Comparison of ENCODE assay signal across 16 cellular contexts in the genomic region with DNA sequence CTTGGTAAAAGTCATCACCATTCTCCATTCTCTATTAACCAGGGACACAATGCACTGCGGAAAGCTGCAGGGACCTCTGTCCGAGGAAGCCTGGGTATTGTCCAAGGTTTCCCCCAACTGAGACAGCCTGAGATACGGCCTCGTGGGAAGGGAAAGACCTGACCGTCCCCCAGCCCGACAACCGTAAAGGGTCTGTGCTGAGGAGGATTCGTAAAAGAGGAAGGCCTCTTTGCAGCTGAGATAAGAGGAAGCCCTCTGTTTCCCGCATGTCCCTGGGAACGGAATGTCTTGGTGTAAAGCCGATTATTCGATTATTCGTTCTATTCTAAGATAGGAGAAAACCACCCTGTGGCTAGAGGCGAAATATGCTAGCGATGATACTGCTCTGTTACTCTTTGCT. TPM values are rescaled to one million over a fixed set of nuclear protein-coding genes. Genes with fewer than 3 reads are reported as not detected.
DNase-seq lines count a peak whose midpoint lies in the region; ATAC-seq lines count a peak whose summit lies in the region.
"Had no signal": no experiment of that assay in that cellular context is flagged by ENCODE, and none has a peak within 500 bp of the region (broad histone marks: within the 10 kb centered on the region; RNA-seq: fewer than 3 reads in every experiment).

No MANE protein-coding gene starts in this region.

- POLR2A ChIA-PET in activated CD4-positive, alpha-beta T cell treated with anti-CD3 and anti-CD28 coated beads for 36 hours (lab: Charles Lee), result no interaction called here

- CTCF ChIA-PET in activated CD4-positive, alpha-beta T cell treated with anti-CD3 and anti-CD28 coated beads for 36 hours (lab: Charles Lee), result no interaction called here

- no peaks in the 10 kb centered on the region for H3K27me3 Mint-ChIP-seq in activated CD4-positive, alpha-beta T cell treated with anti-CD3 and anti-CD28 coated beads for 36 hours
- H3K27me3 Mint-ChIP-seq in activated naive CD8-positive, alpha-beta T cell treated with anti-CD3 and anti-CD28 coated beads for 36 hours, result no peaks in the 10 kb centered on the region
- H3K27me3 Mint-ChIP-seq: central memory CD8-positive, alpha-beta T cell had no signal

- H3K9me3 Mint-ChIP-seq in activated CD4-positive, alpha-beta T cell treated with anti-CD3 and anti-CD28 coated beads for 36 hours (ENCODE audit: low read depth), result no peaks in the 10 kb centered on the region
- no peaks in the 10 kb centered on the region for H3K9me3 Mint-ChIP-seq in activated naive CD8-positive, alpha-beta T cell treated with anti-CD3 and anti-CD28 coated beads for 36 hours
- H3K9me3 Mint-ChIP-seq: central memory CD8-positive, alpha-beta T cell had no signal

- peak; percentile 4 for DNase-seq in activated CD4-positive, alpha-beta T cell treated with anti-CD3 and anti-CD28 coated beads for 36 hours
- DNase-seq in activated CD4-positive, alpha-beta T cell treated with anti-CD3 and anti-CD28 coated beads, Interleukin-2, amount 50 U/mL, for 1 hour, result no peak
- peak; percentile 84 for DNase-seq in OCI-M2 (lab: John Stamatoyannopoulos, UW; ENCODE audit: unreplicated experiment)
- no peak for DNase-seq in activated naive CD8-positive, alpha-beta T cell treated with anti-CD3 and anti-CD28 coated beads for 36 hours
- DNase-seq in posterior vena cava (ENCODE audit: low spot score), result peak; percentile 64
- DNase-seq in DMS79 (lab: John Stamatoyannopoulos, UW), result no peak
- DNase-seq in SW 1271 (lab: John Stamatoyannopoulos, UW), result no peak
- DNase-seq: activated gamma-delta T cell, hypothalamus had no signal

- peaks cover 44% of the 10 kb centered on the region for H3K36me3 Mint-ChIP-seq in activated CD4-positive, alpha-beta T cell treated with anti-CD3 and anti-CD28 coated beads for 36 hours (ENCODE audit: low read depth)
- H3K36me3 Mint-ChIP-seq in activated naive CD8-positive, alpha-beta T cell treated with anti-CD3 and anti-CD28 coated beads for 36 hours, result peaks cover 23% of the 10 kb centered on the region

- peaks cover 54% of the 10 kb centered on the region for H3K4me1 Mint-ChIP-seq in activated CD4-positive, alpha-beta T cell treated with anti-CD3 and anti-CD28 coated beads for 36 hours
- peaks cover 39% of the 10 kb centered on the region for H3K4me1 Mint-ChIP-seq in activated naive CD8-positive, alpha-beta T cell treated with anti-CD3 and anti-CD28 coated beads for 36 hours

- ATAC-seq in activated CD4-positive, alpha-beta T cell treated with anti-CD3 and anti-CD28 coated beads for 36 hours, result no peak
- ATAC-seq in HG02678 (IDR thresholded peaks at IDR 0.05; ENCODE audit: unreplicated experiment), result no peak

- peak overlapping the region; percentile 27 for H3K4me3 Mint-ChIP-seq in activated CD4-positive, alpha-beta T cell treated with anti-CD3 and anti-CD28 coated beads for 36 hours
- peak overlapping the region; percentile 38 for H3K4me3 Mint-ChIP-seq in activated naive CD8-positive, alpha-beta T cell treated with anti-CD3 and anti-CD28 coated beads for 36 hours
- H3K4me3 Mint-ChIP-seq: central memory CD8-positive, alpha-beta T cell had no signal

- intact Hi-C loops in activated CD4-positive, alpha-beta T cell treated with anti-CD3 and anti-CD28 coated beads for 36 hours (cut with DNase I, micrococcal nuclease), result no loop called here
- intact Hi-C loops in posterior vena cava (cut with DNase I), result loop anchor here in 1 of 2 donors (10.0 kb wide), 1 partner anchor 163 kb away; a partner anchor contains a TSS

- peak overlapping the region; percentile 76 for H3K27ac Mint-ChIP-seq in activated CD4-positive, alpha-beta T cell treated with anti-CD3 and anti-CD28 coated beads for 36 hours
- H3K27ac Mint-ChIP-seq in activated naive CD8-positive, alpha-beta T cell treated with anti-CD3 and anti-CD28 coated beads for 36 hours, result peak overlapping the region; percentile 69

RNA-seq across cellular contexts. Expression of a gene that starts 5.3 kb away (rescaled TPM):
- 10 to 100 TPM; 45.5 to 49.4 TPM for total RNA-seq in activated CD4-positive, alpha-beta T cell treated with anti-CD3 and anti-CD28 coated beads for 36 hours
- 10 to 100 TPM; 44.0 to 45.5 TPM for total RNA-seq in activated naive CD8-positive, alpha-beta T cell treated with anti-CD3 and anti-CD28 coated beads for 36 hours
- total RNA-seq in posterior vena cava, result 10 to 100 TPM; 37.5 to 39.1 TPM

RNA-seq across cellular contexts. Expression of a gene that starts 5.6 kb away (rescaled TPM):
- 100 to 1,000 TPM; 104 to 124 TPM for total RNA-seq in activated CD4-positive, alpha-beta T cell treated with anti-CD3 and anti-CD28 coated beads for 36 hours
- total RNA-seq in activated naive CD8-positive, alpha-beta T cell treated with anti-CD3 and anti-CD28 coated beads for 36 hours, result 100 to 1,000 TPM; 105 to 111 TPM
- 10 to 100 TPM; 73.8 to 87.5 TPM for total RNA-seq in posterior vena cava

RNA-seq across cellular contexts. Expression of a gene that starts 9.1 kb away (rescaled TPM):
- not detected for total RNA-seq in activated CD4-positive, alpha-beta T cell treated with anti-CD3 and anti-CD28 coated beads for 36 hours
- total RNA-seq in activated naive CD8-positive, alpha-beta T cell treated with anti-CD3 and anti-CD28 coated beads for 36 hours, result not detected
- total RNA-seq in posterior vena cava, result not detected
- total RNA-seq: esophagus muscularis mucosa, HT-29, lower leg skin, omental fat pad, ureter had no signal

RNA-seq across cellular contexts. Expression of a gene that starts 34.2 kb away (rescaled TPM):
- 10 to 100 TPM; 19.6 to 23.3 TPM for total RNA-seq in activated CD4-positive, alpha-beta T cell treated with anti-CD3 and anti-CD28 coated beads for 36 hours
- total RNA-seq in activated naive CD8-positive, alpha-beta T cell treated with anti-CD3 and anti-CD28 coated beads for 36 hours, result 10 to 100 TPM; 18.6 to 20.5 TPM
- 10 to 100 TPM in 1 of 2 donors, 1 to 10 TPM in 1; 9.1 to 13.3 TPM for total RNA-seq in posterior vena cava

RNA-seq across cellular contexts. Expression of a gene that starts 34.8 kb away (rescaled TPM):
- total RNA-seq in activated CD4-positive, alpha-beta T cell treated with anti-CD3 and anti-CD28 coated beads for 36 hours, result 100 to 1,000 TPM; 134 to 212 TPM
- 100 to 1,000 TPM; 235 to 239 TPM for total RNA-seq in activated naive CD8-positive, alpha-beta T cell treated with anti-CD3 and anti-CD28 coated beads for 36 hours
- 10 to 100 TPM; 83.2 to 89.6 TPM for total RNA-seq in posterior vena cava

Comparison
In these comparisons a context has a peak if more than half of its experiments do, and no peak if none do; other contexts are left out.
1. DNase-seq: peak in activated CD4-positive, alpha-beta T cell treated with anti-CD3 and anti-CD28 coated beads for 36 hours (single experiment), OCI-M2 (single experiment) and posterior vena cava (single experiment); none in activated CD4-positive, alpha-beta T cell treated with anti-CD3 and anti-CD28 coated beads, Interleukin-2, amount 50 U/mL, for 1 hour (single experiment), activated naive CD8-positive, alpha-beta T cell treated with anti-CD3 and anti-CD28 coated beads for 36 hours (single experiment), DMS79 (single experiment) and SW 1271 (0 of 2).